In genomic region chr3:187975571-187976360, GRCh38 we compare ENCODE assay signal across 10 cellular contexts.
DNase-seq lines count a peak whose midpoint lies in the region; ATAC-seq and TF ChIP-seq lines count a peak whose summit lies in the region.
"Had no signal": no experiment of that assay in that cellular context is flagged by ENCODE, and none has a peak within 500 bp of the region (broad histone marks: within the 10 kb centered on the region; RNA-seq: fewer than 3 reads in every experiment).

No MANE protein-coding gene starts in this region.

- intact Hi-C loops in colonic mucosa (cut with DNase I) = no loop called here

- H3K36me3 ChIP-seq in gastroesophageal sphincter (no peaks in the 10 kb centered on the region), colonic mucosa (no peaks in the 10 kb centered on the region)

- H3K27me3 Mint-ChIP-seq in T-helper 17 cell = no peaks in the 10 kb centered on the region
- peaks cover 7 to 14% of the 10 kb centered on the region in 2 donors for H3K27me3 Mint-ChIP-seq in stimulated activated naive B cell treated with anti-CD40 and anti-IgM and Interleukin-4, amounts not matched to agents 10 μg/mL and 1 μg/mL and 100 μg/mL, for 72 hours

- no peak for TF ChIP-seq EP300 in gastroesophageal sphincter (IDR thresholded peaks at IDR 0.05)

- peak; percentile 58 for ATAC-seq in T-helper 17 cell
- ATAC-seq in stimulated activated naive B cell treated with anti-CD40 and anti-IgM and Interleukin-4, amounts not matched to agents 10 μg/mL and 1 μg/mL and 100 μg/mL, for 72 hours (replicated peaks) = peak; percentile 25 to 27
- ATAC-seq in gastroesophageal sphincter = no peak

- peak overlapping the region; percentile 89 for H3K4me3 Mint-ChIP-seq in T-helper 17 cell
- peak overlapping the region; percentile 43 to 68 for H3K4me3 Mint-ChIP-seq in stimulated activated naive B cell treated with anti-CD40 and anti-IgM and Interleukin-4, amounts not matched to agents 10 μg/mL and 1 μg/mL and 100 μg/mL, for 72 hours

- no peaks in the 10 kb centered on the region for H3K9me3 ChIP-seq in T-helper 17 cell (ENCODE audit: control insufficient read depth, low read length, poor library complexity, severe bottlenecking)
- H3K9me3 ChIP-seq in gastroesophageal sphincter = peaks cover 0 to 6% (median 0%) of the 10 kb centered on the region in 3 donors
- H3K9me3 ChIP-seq in colonic mucosa = no peaks in the 10 kb centered on the region

- DNase-seq in activated CD4-positive, alpha-beta T cell treated with anti-CD3 and anti-CD28 coated beads for 4 hours = peak; percentile 23 to 32
- no peak for DNase-seq in activated CD4-positive, alpha-beta T cell treated with anti-CD3 and anti-CD28 coated beads for 1 hour
- peak in 1 of 3 donors; percentile 18 for DNase-seq in T-helper 17 cell
- peak; percentile 43 for DNase-seq in fibroblast of peridontal ligament (ENCODE audit: extremely low read depth)
- DNase-seq in stimulated activated naive B cell treated with anti-CD40 and anti-IgM and Interleukin-4, amounts not matched to agents 10 μg/mL and 1 μg/mL and 100 μg/mL, for 72 hours = no peak
- DNase-seq in GDM1 (lab: John Stamatoyannopoulos, UW) = no peak
- no peak for DNase-seq in colonic mucosa
- DNase-seq: activated gamma-delta T cell, retina had no signal

- H3K27me3 ChIP-seq in gastroesophageal sphincter (no peaks in the 10 kb centered on the region), colonic mucosa (no peaks in the 10 kb centered on the region)

- TF ChIP-seq CTCF in gastroesophageal sphincter (IDR thresholded peaks at IDR 0.05) (no peak), colonic mucosa (IDR thresholded peaks at IDR 0.05) (no peak)

- peak overlapping the region; percentile 97 for H3K27ac Mint-ChIP-seq in T-helper 17 cell
- peak overlapping the region; percentile 37 for H3K27ac Mint-ChIP-seq in stimulated activated naive B cell treated with anti-CD40 and anti-IgM and Interleukin-4, amounts not matched to agents 10 μg/mL and 1 μg/mL and 100 μg/mL, for 72 hours

- 68 to 79% methylated on average over 3 to 6 of the region's 7 CpGs for WGBS in gastroesophageal sphincter (ENCODE audit: low coverage in 1 of 2), 2 donors

- H3K36me3 Mint-ChIP-seq in T-helper 17 cell (ENCODE audit: low read depth) = peaks cover 2% of the 10 kb centered on the region
- peaks cover 0 to 2% of the 10 kb centered on the region in 2 donors for H3K36me3 Mint-ChIP-seq in stimulated activated naive B cell treated with anti-CD40 and anti-IgM and Interleukin-4, amounts not matched to agents 10 μg/mL and 1 μg/mL and 100 μg/mL, for 72 hours

- no peak overlapping the region for H3K9ac ChIP-seq in colonic mucosa (ENCODE audit: low read depth in 2 of 2, low read length in 2 of 2)

- H3K9me3 Mint-ChIP-seq in stimulated activated naive B cell treated with anti-CD40 and anti-IgM and Interleukin-4, amounts not matched to agents 10 μg/mL and 1 μg/mL and 100 μg/mL, for 72 hours = peaks cover 0 to 1% of the 10 kb centered on the region in 2 donors

- H3K4me3 ChIP-seq in gastroesophageal sphincter (no peak overlapping the region), colonic mucosa (no peak overlapping the region)

- no peaks in the 10 kb centered on the region for H3K4me1 ChIP-seq in gastroesophageal sphincter
- no peaks in the 10 kb centered on the region for H3K4me1 ChIP-seq in colonic mucosa

- H3K4me1 Mint-ChIP-seq in T-helper 17 cell = peaks cover 66% of the 10 kb centered on the region
- peaks cover 59 to 68% of the 10 kb centered on the region in 2 donors for H3K4me1 Mint-ChIP-seq in stimulated activated naive B cell treated with anti-CD40 and anti-IgM and Interleukin-4, amounts not matched to agents 10 μg/mL and 1 μg/mL and 100 μg/mL, for 72 hours

- TF ChIP-seq POLR2A in gastroesophageal sphincter (IDR thresholded peaks at IDR 0.05) = no peak

- H3K27ac ChIP-seq in gastroesophageal sphincter (no peak overlapping the region), colonic mucosa (no peak overlapping the region)

Comparison
In these comparisons a context has a peak if more than half of its experiments do, and no peak if none do; other contexts are left out.
1. DNase-seq: peak in activated CD4-positive, alpha-beta T cell treated with anti-CD3 and anti-CD28 coated beads for 4 hours (2 of 2) and fibroblast of peridontal ligament (single experiment); none in activated CD4-positive, alpha-beta T cell treated with anti-CD3 and anti-CD28 coated beads for 1 hour (single experiment), stimulated activated naive B cell treated with anti-CD40 and anti-IgM and Interleukin-4, amounts not matched to agents 10 μg/mL and 1 μg/mL and 100 μg/mL, for 72 hours (single experiment), GDM1 (single experiment) and colonic mucosa (single experiment).